Comparison of ENCODE assay signal across 32 cellular contexts in genomic region chr7:49788455-49789059, GRCh38. TPM values are rescaled to one million over a fixed set of nuclear protein-coding genes. Genes with fewer than 3 reads are reported as not detected.
"Had no signal": no experiment of that assay in that cellular context is flagged by ENCODE, and none has a peak within 500 bp of the region (broad histone marks: within the 10 kb centered on the region; RNA-seq: fewer than 3 reads in every experiment).

No MANE protein-coding gene starts in this region.

- H3K4me3 ChIP-seq: esophagus squamous epithelium, left ventricle myocardium inferior, lung, mucosa of descending colon, pancreas, prostate gland, sigmoid colon, stomach, thyroid gland had no signal

- H3K27me3 ChIP-seq: pancreas, sigmoid colon, stomach, thyroid gland had no signal

- H3K27ac Mint-ChIP-seq: activated CD4-positive, alpha-beta memory T cell treated with anti-CD3 and anti-CD28 coated beads for 36 hours; activated CD4-positive, alpha-beta T cell treated with anti-CD3 and anti-CD28 coated beads, Interleukin-2, amount 10 ng/mL, durations not matched to agents 24 days and 14 days; activated naive CD4-positive, alpha-beta T cell treated with anti-CD3 and anti-CD28 coated beads, Interleukin-2, amount 50 U/mL, for 72 hours; activated T-cell treated with anti-CD3 and anti-CD28 coated beads, Interleukin-2, amount 50 U/mL, for 24 hours; activated T-helper 2 cell treated with anti-CD3 and anti-CD28 coated beads, Interferon-gamma antibody, Interleukin-2, Interleukin-4, amounts not matched to agents 10 μg/mL and 5 μg/mL and 100 μg/mL, durations not matched to agents 14 hours and 24 hours and 36 hours; nephron progenitor cell; stimulated activated effector memory CD8-positive, alpha-beta T cell treated with anti-CD3 and anti-CD28 coated beads, Interleukin-12 subunit alpha, Interleukin-12 subunit beta, amount 100 ng/mL, for 72 hours; T-helper 1 cell treated with Interleukin-12 subunit alpha and Interleukin-12 subunit beta and Interleukin-4 antibody, amounts not matched to agents 30 μg/mL and 1 μg/mL, for 36 hours had no signal

- ATAC-seq: activated naive CD4-positive, alpha-beta T cell treated with anti-CD3 and anti-CD28 coated beads, Interleukin-2, amount 50 U/mL, for 72 hours; mucosa of descending colon; pancreas; stimulated activated effector memory CD8-positive, alpha-beta T cell treated with anti-CD3 and anti-CD28 coated beads, Interleukin-12 subunit alpha, Interleukin-12 subunit beta, amount 100 ng/mL, for 72 hours had no signal

- H3K9me3 Mint-ChIP-seq: activated CD4-positive, alpha-beta memory T cell treated with anti-CD3 and anti-CD28 coated beads for 36 hours; T-helper 1 cell treated with Interleukin-12 subunit alpha and Interleukin-12 subunit beta and Interleukin-4 antibody, amounts not matched to agents 30 μg/mL and 1 μg/mL, for 36 hours had no signal

- H3K9me3 ChIP-seq: esophagus squamous epithelium, left ventricle myocardium inferior, mucosa of descending colon, pancreas, prostate gland, sigmoid colon, stomach, thyroid gland had no signal

- H3K27me3 Mint-ChIP-seq: activated CD4-positive, alpha-beta memory T cell treated with anti-CD3 and anti-CD28 coated beads for 36 hours; activated CD4-positive, alpha-beta T cell treated with anti-CD3 and anti-CD28 coated beads, Interleukin-2, amount 10 ng/mL, durations not matched to agents 24 days and 14 days; activated T-cell treated with anti-CD3 and anti-CD28 coated beads, Interleukin-2, amount 50 U/mL, for 24 hours had no signal

- FAIRE-seq: colon, islet of Langerhans, pancreas, small intestine, TTC549 had no signal

- DNase-seq: activated CD4-positive, alpha-beta memory T cell treated with anti-CD3 and anti-CD28 coated beads for 36 hours; activated CD4-positive, alpha-beta T cell treated with anti-CD3 and anti-CD28 coated beads, Interleukin-2, amount 10 ng/mL, durations not matched to agents 24 days and 14 days; activated CD4-positive, CD25-positive, alpha-beta regulatory T cell treated with anti-CD3 and anti-CD28 coated beads, Interleukin-2, amount 50 U/mL, for 72 hours; activated CD8-positive, alpha-beta memory T cell treated with anti-CD3 and anti-CD28 coated beads, Interleukin-2, amount 50 U/mL, for 48 hours; activated T-cell treated with anti-CD3 and anti-CD28 coated beads, Interleukin-2, amount 50 U/mL, for 24 hours; dermis blood vessel endothelial cell; effector CD4-positive, alpha-beta T cell; esophagus squamous epithelium; foreskin melanocyte; mucosa of descending colon; nephron progenitor cell; nucleus accumbens; pancreas; retina; sigmoid colon; small intestine; stimulated activated CD4-positive, alpha-beta T cell treated with anti-CD3 and anti-CD28 coated beads, Interleukin-4, amount 100 ng/mL, for 24 hours; stomach; T-helper 9 cell; thyroid gland had no signal

- H3K4me1 ChIP-seq: pancreas, prostate gland, sigmoid colon, stomach, thyroid gland had no signal

- H3K4me1 Mint-ChIP-seq: activated CD4-positive, alpha-beta T cell treated with anti-CD3 and anti-CD28 coated beads, Interleukin-2, amount 10 ng/mL, durations not matched to agents 24 days and 14 days; stimulated activated effector memory CD8-positive, alpha-beta T cell treated with anti-CD3 and anti-CD28 coated beads, Interleukin-12 subunit alpha, Interleukin-12 subunit beta, amount 100 ng/mL, for 72 hours had no signal

- H3K27ac ChIP-seq: esophagus squamous epithelium, pancreas, prostate gland, sigmoid colon, stomach, thyroid gland had no signal

- H3K36me3 ChIP-seq: esophagus squamous epithelium, left ventricle myocardium inferior, pancreas, prostate gland, sigmoid colon, stomach, thyroid gland had no signal

- H3K36me3 Mint-ChIP-seq: activated CD4-positive, alpha-beta memory T cell treated with anti-CD3 and anti-CD28 coated beads for 36 hours; activated naive CD4-positive, alpha-beta T cell treated with anti-CD3 and anti-CD28 coated beads, Interleukin-2, amount 50 U/mL, for 72 hours; stimulated activated effector memory CD8-positive, alpha-beta T cell treated with anti-CD3 and anti-CD28 coated beads, Interleukin-12 subunit alpha, Interleukin-12 subunit beta, amount 100 ng/mL, for 72 hours had no signal

- H3K4me3 Mint-ChIP-seq: activated CD4-positive, alpha-beta memory T cell treated with anti-CD3 and anti-CD28 coated beads for 36 hours; activated CD4-positive, alpha-beta T cell treated with anti-CD3 and anti-CD28 coated beads, Interleukin-2, amount 10 ng/mL, durations not matched to agents 24 days and 14 days; activated T-cell treated with anti-CD3 and anti-CD28 coated beads, Interleukin-2, amount 50 U/mL, for 24 hours; nephron progenitor cell; stimulated activated effector memory CD8-positive, alpha-beta T cell treated with anti-CD3 and anti-CD28 coated beads, Interleukin-12 subunit alpha, Interleukin-12 subunit beta, amount 100 ng/mL, for 72 hours; T-helper 1 cell treated with Interleukin-12 subunit alpha and Interleukin-12 subunit beta and Interleukin-4 antibody, amounts not matched to agents 30 μg/mL and 1 μg/mL, for 36 hours had no signal

RNA-seq across cellular contexts. Expression of gene VWC2, which starts 15.1 kb away (rescaled TPM):
- total RNA-seq: activated CD4-positive, alpha-beta memory T cell treated with anti-CD3 and anti-CD28 coated beads for 36 hours; activated CD4-positive, alpha-beta T cell treated with anti-CD3 and anti-CD28 coated beads, Interleukin-2, amount 10 ng/mL, durations not matched to agents 24 days and 14 days; activated naive CD4-positive, alpha-beta T cell treated with anti-CD3 and anti-CD28 coated beads, Interleukin-2, amount 50 U/mL, for 72 hours; activated T-helper 2 cell treated with anti-CD3 and anti-CD28 coated beads, Interferon-gamma antibody, Interleukin-2, Interleukin-4, amounts not matched to agents 10 μg/mL and 5 μg/mL and 100 μg/mL, durations not matched to agents 14 hours and 24 hours and 36 hours; dermis blood vessel endothelial cell; mesenteric fat pad; myocyte had no signal
